ENCODE assay signal across 15 cellular contexts in the genomic region with DNA sequence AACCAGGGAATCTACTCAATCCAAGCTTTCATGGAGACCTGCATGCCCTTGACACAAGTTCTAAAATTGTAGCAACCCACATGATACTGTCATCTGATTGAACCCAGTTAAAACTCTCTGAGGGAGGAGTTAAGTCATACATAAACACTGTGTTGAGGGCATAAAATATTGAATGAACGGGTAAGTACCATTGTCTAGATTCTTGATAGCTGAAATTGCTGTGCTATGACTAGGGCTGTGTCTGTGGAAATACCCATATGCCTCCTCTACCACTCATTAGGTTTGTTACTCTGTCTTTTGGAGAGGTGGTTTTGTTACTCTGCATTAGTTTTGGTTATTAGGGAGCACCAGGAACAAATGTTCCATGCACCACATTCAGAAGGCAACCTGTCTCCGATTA. TPM values are rescaled to one million over a fixed set of nuclear protein-coding genes. Genes with fewer than 3 reads are reported as not detected.
DNase-seq lines count a peak whose midpoint lies in the region; ATAC-seq and TF ChIP-seq lines count a peak whose summit lies in the region.
"Had no signal": no experiment of that assay in that cellular context is flagged by ENCODE, and none has a peak within 500 bp of the region (broad histone marks: within the 10 kb centered on the region; RNA-seq: fewer than 3 reads in every experiment).

No MANE protein-coding gene starts in this region.

- no peaks in the 10 kb centered on the region for H3K9me3 Mint-ChIP-seq in stimulated activated memory B cell treated with anti-CD40 and anti-IgM and Interleukin-4, amounts not matched to agents 10 μg/mL and 1 μg/mL and 100 μg/mL, for 72 hours

- DNase-seq in left ventricle myocardium inferior: no peak
- DNase-seq in right atrium auricular region (ENCODE audit: low spot score): no peak
- DNase-seq in NCI-H2227 (lab: John Stamatoyannopoulos, UW; ENCODE audit: unreplicated experiment): no peak
- no peak for DNase-seq in iPS-NIHi7 (ENCODE audit: extremely low spot score)
- no peak for DNase-seq in Ammon's horn (ENCODE audit: low spot score)
- DNase-seq: activated naive CD4-positive, alpha-beta T cell treated with anti-CD3 and anti-CD28 coated beads, Interleukin-2, amount 10 ng/mL, durations not matched to agents 7 days and 5 days; gastrocnemius medialis had no signal

- H3K27ac ChIP-seq in left ventricle myocardium inferior (replicated peaks): peak overlapping the region; percentile 35
- H3K27ac ChIP-seq in right atrium auricular region: peak overlapping the region in 1 of 2 donors; percentile 54
- H3K27ac ChIP-seq: cardiac muscle cell, SK-N-MC, tibial nerve had no signal

- H3K4me3 Mint-ChIP-seq in stimulated activated memory B cell treated with anti-CD40 and anti-IgM and Interleukin-4, amounts not matched to agents 10 μg/mL and 1 μg/mL and 100 μg/mL, for 72 hours: no peak overlapping the region
- H3K4me3 Mint-ChIP-seq: activated naive CD4-positive, alpha-beta T cell treated with anti-CD3 and anti-CD28 coated beads, Interleukin-2, amount 10 ng/mL, durations not matched to agents 7 days and 5 days had no signal

- H3K36me3 Mint-ChIP-seq in stimulated activated memory B cell treated with anti-CD40 and anti-IgM and Interleukin-4, amounts not matched to agents 10 μg/mL and 1 μg/mL and 100 μg/mL, for 72 hours: peaks cover 6% of the 10 kb centered on the region

- TF ChIP-seq CTCF in left ventricle myocardium inferior (IDR thresholded peaks at IDR 0.05; ENCODE audit: borderline replicate concordance) (no peak), right atrium auricular region (IDR thresholded peaks at IDR 0.05) (no peak)

- H3K27me3 ChIP-seq in left ventricle myocardium inferior (ENCODE audit: low read depth) (no peaks in the 10 kb centered on the region), right atrium auricular region (no peaks in the 10 kb centered on the region)
- H3K27me3 ChIP-seq: gastrocnemius medialis, tibial nerve had no signal

- peaks cover 58% of the 10 kb centered on the region for H3K4me1 Mint-ChIP-seq in stimulated activated memory B cell treated with anti-CD40 and anti-IgM and Interleukin-4, amounts not matched to agents 10 μg/mL and 1 μg/mL and 100 μg/mL, for 72 hours

- no peaks in the 10 kb centered on the region for H3K36me3 ChIP-seq in left ventricle myocardium inferior
- H3K36me3 ChIP-seq in right atrium auricular region: no peaks in the 10 kb centered on the region
- H3K36me3 ChIP-seq: cardiac muscle cell, gastrocnemius medialis, tibial nerve had no signal

- intact Hi-C loops in left ventricle myocardium inferior (cut with micrococcal nuclease): no loop called here

- H3K4me3 ChIP-seq in left ventricle myocardium inferior: no peak overlapping the region
- H3K4me3 ChIP-seq in right atrium auricular region: no peak overlapping the region
- H3K4me3 ChIP-seq: cardiac muscle cell, gastrocnemius medialis, SK-N-MC, tibial nerve had no signal

- peaks cover 48% of the 10 kb centered on the region for H3K4me1 ChIP-seq in left ventricle myocardium inferior
- H3K4me1 ChIP-seq in right atrium auricular region: peaks cover 0 to 10% of the 10 kb centered on the region in 2 donors

- peak overlapping the region; percentile 0 for H3K27ac Mint-ChIP-seq in stimulated activated memory B cell treated with anti-CD40 and anti-IgM and Interleukin-4, amounts not matched to agents 10 μg/mL and 1 μg/mL and 100 μg/mL, for 72 hours
- H3K27ac Mint-ChIP-seq: activated naive CD4-positive, alpha-beta T cell treated with anti-CD3 and anti-CD28 coated beads, Interleukin-2, amount 10 ng/mL, durations not matched to agents 7 days and 5 days had no signal

- H3K27me3 Mint-ChIP-seq in stimulated activated memory B cell treated with anti-CD40 and anti-IgM and Interleukin-4, amounts not matched to agents 10 μg/mL and 1 μg/mL and 100 μg/mL, for 72 hours: no peaks in the 10 kb centered on the region
- H3K27me3 Mint-ChIP-seq: activated naive CD4-positive, alpha-beta T cell treated with anti-CD3 and anti-CD28 coated beads, Interleukin-2, amount 10 ng/mL, durations not matched to agents 7 days and 5 days had no signal

- H3K9me3 ChIP-seq in left ventricle myocardium inferior (replicated peaks) (no peaks in the 10 kb centered on the region), right atrium auricular region (no peaks in the 10 kb centered on the region)
- H3K9me3 ChIP-seq: gastrocnemius medialis, tibial nerve had no signal

- ATAC-seq in HG02840 (IDR thresholded peaks at IDR 0.05; ENCODE audit: low FRiP score, unreplicated experiment) (peak; percentile 51), HG03571 (IDR thresholded peaks at IDR 0.05; ENCODE audit: unreplicated experiment) (peak; percentile 41)
- peak; percentile 41 for ATAC-seq in stimulated activated memory B cell treated with anti-CD40 and anti-IgM and Interleukin-4, amounts not matched to agents 10 μg/mL and 1 μg/mL and 100 μg/mL, for 72 hours
- ATAC-seq: gastrocnemius medialis, HCT116 had no signal

RNA-seq across cellular contexts. Expression of a gene that starts 7.6 kb away (rescaled TPM):
- total RNA-seq in left ventricle myocardium inferior (21.9 TPM), right atrium auricular region (10 to 100 TPM; 24.5 to 36.0 TPM)

RNA-seq across cellular contexts. Expression of a gene that starts 33.4 kb away (rescaled TPM):
- total RNA-seq in left ventricle myocardium inferior (3.0 TPM), right atrium auricular region (10 to 100 TPM in 1 of 2 donors, 1 to 10 TPM in 1; 6.2 to 17.7 TPM)
- total RNA-seq: osteocyte had no signal
